ENCODE assay signal across 8 cellular contexts in genomic region chr4:139453041-139453370, GRCh38. TPM values are rescaled to one million over a fixed set of nuclear protein-coding genes. Genes with fewer than 3 reads are reported as not detected.
DNase-seq lines count a peak whose midpoint lies in the region; ATAC-seq and TF ChIP-seq lines count a peak whose summit lies in the region.

No MANE protein-coding gene starts in this region.

- ATAC-seq in GM19351 (IDR thresholded peaks at IDR 0.05; ENCODE audit: unreplicated experiment): peak; percentile 54
- ATAC-seq in HG03439 (IDR thresholded peaks at IDR 0.05; ENCODE audit: unreplicated experiment): peak; percentile 49
- ATAC-seq in left ventricle myocardium superior: peak; percentile 9
- ATAC-seq in gastrocnemius medialis: peak; percentile 12 to 30

- H3K36me3 Mint-ChIP-seq in Calu3 (ENCODE audit: insufficient read depth, unreplicated experiment): peaks cover 38% of the 10 kb centered on the region
- peaks cover 6% of the 10 kb centered on the region for H3K36me3 Mint-ChIP-seq in activated T-helper 2 cell treated with anti-CD3 and anti-CD28 coated beads, Interferon-gamma antibody, Interleukin-2, Interleukin-4, amounts not matched to agents 10 μg/mL and 5 μg/mL and 100 μg/mL, durations not matched to agents 14 hours and 24 hours and 36 hours (ENCODE audit: low read depth)

- no TSS peak for BruUV-seq in Calu3 (replicated peaks; lab: Mats Ljungman, UMichigan)

- H3K36me3 ChIP-seq in gastrocnemius medialis: no peaks in the 10 kb centered on the region

- peak overlapping the region; percentile 88 to 96 (median 95) for H3K27ac ChIP-seq in gastrocnemius medialis

- H3K27me3 Mint-ChIP-seq in Calu3 (ENCODE audit: unreplicated experiment): no peaks in the 10 kb centered on the region
- H3K27me3 Mint-ChIP-seq in activated T-helper 2 cell treated with anti-CD3 and anti-CD28 coated beads, Interferon-gamma antibody, Interleukin-2, Interleukin-4, amounts not matched to agents 10 μg/mL and 5 μg/mL and 100 μg/mL, durations not matched to agents 14 hours and 24 hours and 36 hours (ENCODE audit: low read depth): no peaks in the 10 kb centered on the region

- H3K4me3 ChIP-seq in gastrocnemius medialis: peak overlapping the region; percentile 69 to 98 (median 80)

- no peaks in the 10 kb centered on the region for H3K9me3 ChIP-seq in gastrocnemius medialis

- TF ChIP-seq POLR2A in gastrocnemius medialis (IDR thresholded peaks at IDR 0.05): no peak

- peaks cover 30 to 33% of the 10 kb centered on the region in 2 donors for H3K4me1 ChIP-seq in gastrocnemius medialis

- no peaks in the 10 kb centered on the region for H3K27me3 ChIP-seq in gastrocnemius medialis

- H3K4me3 Mint-ChIP-seq in Calu3 (ENCODE audit: low read depth, unreplicated experiment): peak overlapping the region; percentile 96
- H3K4me3 Mint-ChIP-seq in activated T-helper 2 cell treated with anti-CD3 and anti-CD28 coated beads, Interferon-gamma antibody, Interleukin-2, Interleukin-4, amounts not matched to agents 10 μg/mL and 5 μg/mL and 100 μg/mL, durations not matched to agents 14 hours and 24 hours and 36 hours (ENCODE audit: low read depth): peak overlapping the region; percentile 90

- peak overlapping the region; percentile 94 for H3K27ac Mint-ChIP-seq in Calu3 (ENCODE audit: unreplicated experiment)
- peak overlapping the region; percentile 99 for H3K27ac Mint-ChIP-seq in activated T-helper 2 cell treated with anti-CD3 and anti-CD28 coated beads, Interferon-gamma antibody, Interleukin-2, Interleukin-4, amounts not matched to agents 10 μg/mL and 5 μg/mL and 100 μg/mL, durations not matched to agents 14 hours and 24 hours and 36 hours

- CTCF ChIA-PET in Calu3 (lab: Charles Lee): interaction anchor here (1.3 kb wide), 1 partner anchor 44 kb away, joined by 3 read pairs; no protein-coding TSS in a partner anchor

- TF ChIP-seq CTCF in Calu3 (IDR thresholded peaks at IDR 0.05; ENCODE audit: unreplicated experiment) (peak; percentile 31), gastrocnemius medialis (IDR thresholded peaks at IDR 0.05 in 4 of 5, conservative IDR thresholded peaks at IDR 0.05 in 1 of 5) (peak in 2 of 5 experiments; percentile 24 to 35)

- H3K9me3 Mint-ChIP-seq in Calu3 (ENCODE audit: low read depth, unreplicated experiment): no peaks in the 10 kb centered on the region
- H3K9me3 Mint-ChIP-seq in activated T-helper 2 cell treated with anti-CD3 and anti-CD28 coated beads, Interferon-gamma antibody, Interleukin-2, Interleukin-4, amounts not matched to agents 10 μg/mL and 5 μg/mL and 100 μg/mL, durations not matched to agents 14 hours and 24 hours and 36 hours: no peaks in the 10 kb centered on the region

- intact Hi-C loops in Calu3 (cut with micrococcal nuclease; ENCODE audit: unreplicated experiment): no loop called here
- intact Hi-C loops in activated T-helper 2 cell treated with anti-CD3 and anti-CD28 coated beads, Interferon-gamma antibody, Interleukin-2, Interleukin-4, amounts not matched to agents 10 μg/mL and 5 μg/mL and 100 μg/mL, durations not matched to agents 14 hours and 24 hours and 36 hours (cut with micrococcal nuclease): loop anchor here (1.0 to 10.0 kb wide), 11 partner anchors 36 to 1072 kb away; partner anchors contain the start of genes ELMOD2, MAML3, NAA15 and NOCT
- intact Hi-C loops in left ventricle myocardium superior (cut with micrococcal nuclease): loop anchor here (10.0 kb wide), 1 partner anchor 52 kb away; no protein-coding TSS in a partner anchor
- intact Hi-C loops in gastrocnemius medialis (cut with DNase I; ENCODE audit: low total_unique reads): loop anchor here (1.0 to 10.0 kb wide), 5 partner anchors 37 to 702 kb away; partner anchors contain the start of genes ELF2 and MAML3

- peak; percentile 60 for DNase-seq in Calu3
- DNase-seq in NK-92 (lab: John Stamatoyannopoulos, UW; ENCODE audit: unreplicated experiment): peak; percentile 12
- DNase-seq in activated T-helper 2 cell treated with anti-CD3 and anti-CD28 coated beads, Interferon-gamma antibody, Interleukin-2, Interleukin-4, amounts not matched to agents 10 μg/mL and 5 μg/mL and 100 μg/mL, durations not matched to agents 14 hours and 24 hours and 36 hours (ENCODE audit: low spot score): no peak
- DNase-seq in left ventricle myocardium superior: no peak
- peak in 1 of 2 donors; percentile 17 for DNase-seq in gastrocnemius medialis
- no peak for DNase-seq in SK-N-DZ (ENCODE audit: low spot score)

- in situ Hi-C loops in gastrocnemius medialis (cut with MboI; ENCODE audit: low sequenced_read_pairs in 4 of 4): no loop called here

- H3K4me1 Mint-ChIP-seq in Calu3 (ENCODE audit: low read depth, unreplicated experiment): peaks cover 29% of the 10 kb centered on the region
- peaks cover 46% of the 10 kb centered on the region for H3K4me1 Mint-ChIP-seq in activated T-helper 2 cell treated with anti-CD3 and anti-CD28 coated beads, Interferon-gamma antibody, Interleukin-2, Interleukin-4, amounts not matched to agents 10 μg/mL and 5 μg/mL and 100 μg/mL, durations not matched to agents 14 hours and 24 hours and 36 hours (ENCODE audit: low read depth)

RNA-seq across cellular contexts. Expression of gene RAB33B, which starts 0.9 kb away (rescaled TPM):
- 5.9 and 6.2 TPM in 2 replicates for total RNA-seq in Calu3 (2022)
- total RNA-seq in activated T-helper 2 cell treated with anti-CD3 and anti-CD28 coated beads, Interferon-gamma antibody, Interleukin-2, Interleukin-4, amounts not matched to agents 10 μg/mL and 5 μg/mL and 100 μg/mL, durations not matched to agents 14 hours and 24 hours and 36 hours: 3.8 and 4.5 TPM in 2 replicates
- 6.3 TPM for total RNA-seq in left ventricle myocardium superior
- 1 to 10 TPM; 3.3 to 7.5 (median 5.7) TPM for total RNA-seq in gastrocnemius medialis
- polyA plus RNA-seq in SK-N-DZ (2014; cell fraction: cytosol; rRNA removed): 6.0 and 6.5 TPM in 2 replicates
- 2.2 and 3.1 TPM in 2 replicates for polyA plus RNA-seq in SK-N-DZ (2014; cell fraction: nucleus; rRNA removed)

Comparison
In these comparisons a context has a peak if more than half of its experiments do, and no peak if none do; other contexts are left out.
1. DNase-seq: peak in Calu3 (single experiment) and NK-92 (single experiment); none in activated T-helper 2 cell treated with anti-CD3 and anti-CD28 coated beads, Interferon-gamma antibody, Interleukin-2, Interleukin-4, amounts not matched to agents 10 μg/mL and 5 μg/mL and 100 μg/mL, durations not matched to agents 14 hours and 24 hours and 36 hours (single experiment), left ventricle myocardium superior (single experiment) and SK-N-DZ (single experiment).
2. Peak in every context shown above with its lines, with median percentiles within 50 percentile points of each other: ATAC-seq.